Comparison of ENCODE assay signal across 32 cellular contexts in the genomic region with DNA sequence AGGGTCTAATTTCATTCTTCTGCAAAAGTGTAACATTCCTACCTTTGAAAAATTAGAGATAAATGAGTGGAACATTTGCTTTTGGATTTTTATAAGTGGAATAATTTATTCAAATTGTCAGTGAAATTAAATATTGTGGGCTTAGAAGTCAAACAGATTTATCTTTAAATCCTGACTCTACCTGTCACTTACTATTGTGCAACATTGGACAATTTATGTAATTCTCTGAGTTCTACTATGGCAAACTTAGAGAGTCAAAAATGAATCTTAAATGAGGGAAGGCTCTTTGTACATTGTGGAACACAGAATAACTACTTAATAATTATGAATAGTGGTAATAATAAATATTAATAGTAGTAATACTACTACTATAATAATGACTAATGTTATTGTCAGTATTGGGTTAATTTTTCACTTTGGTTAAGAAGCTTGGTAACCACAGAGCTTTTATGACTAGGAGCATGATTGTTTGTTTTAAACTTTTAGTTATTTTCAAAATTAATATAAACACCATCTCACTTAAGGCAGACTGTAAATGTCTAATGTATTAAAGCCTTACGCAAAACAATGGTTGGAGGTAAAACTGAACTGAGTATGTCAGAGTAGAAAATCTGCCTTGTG.
"Had no signal": no experiment of that assay in that cellular context is flagged by ENCODE, and none has a peak within 500 bp of the region (broad histone marks: within the 10 kb centered on the region; RNA-seq: fewer than 3 reads in every experiment).

No MANE protein-coding gene starts in this region.

- DNase-seq: activated CD4-positive, alpha-beta memory T cell treated with anti-CD3 and anti-CD28 coated beads for 36 hours; activated CD4-positive, alpha-beta T cell treated with anti-CD3 and anti-CD28 coated beads, Interleukin-2, amount 10 ng/mL, durations not matched to agents 24 days and 14 days; activated CD4-positive, CD25-positive, alpha-beta regulatory T cell treated with anti-CD3 and anti-CD28 coated beads, Interleukin-2, amount 50 U/mL, for 72 hours; activated CD8-positive, alpha-beta memory T cell treated with anti-CD3 and anti-CD28 coated beads, Interleukin-2, amount 50 U/mL, for 4 hours; activated gamma-delta T cell; activated naive CD4-positive, alpha-beta T cell treated with anti-CD3 and anti-CD28 coated beads, Interleukin-2, amount 10 ng/mL, durations not matched to agents 7 days and 5 days; activated naive CD8-positive, alpha-beta T cell treated with anti-CD3 and anti-CD28 coated beads, Interleukin-2, amount 10 ng/mL, durations not matched to agents 7 days and 5 days; activated T-cell treated with anti-CD3 and anti-CD28 coated beads, Interleukin-2, amount 50 U/mL, for 24 hours; cerebellar nuclear complex; colonic mucosa; effector CD8-positive, alpha-beta T cell; esophagus squamous epithelium; foreskin melanocyte; glutamatergic neuron; islet precursor cell; naive B cell; ovary; retina; sigmoid colon; small intestine; stimulated activated naive B cell treated with anti-CD40 and anti-IgM and Interleukin-4, amounts not matched to agents 10 μg/mL and 1 μg/mL and 100 μg/mL, for 72 hours; tibial artery; upper lobe of right lung had no signal

- H3K36me3 Mint-ChIP-seq: activated CD4-positive, alpha-beta memory T cell treated with anti-CD3 and anti-CD28 coated beads for 36 hours; activated naive CD4-positive, alpha-beta T cell treated with anti-CD3 and anti-CD28 coated beads, Interleukin-2, amount 10 ng/mL, durations not matched to agents 7 days and 5 days; activated naive CD8-positive, alpha-beta T cell treated with anti-CD3 and anti-CD28 coated beads, Interleukin-2, amount 10 ng/mL, durations not matched to agents 7 days and 5 days; brain; mesothelial cell of epicardium; naive B cell; stimulated activated naive B cell treated with anti-CD40 and anti-IgM and Interleukin-4, amounts not matched to agents 10 μg/mL and 1 μg/mL and 100 μg/mL, for 72 hours had no signal

- H2AFZ ChIP-seq: hepatocyte had no signal

- H3K27ac ChIP-seq: cardiac muscle cell, colonic mucosa, epithelial cell of prostate, esophagus squamous epithelium, hepatocyte, ovary, prostate gland, suprapubic skin, upper lobe of right lung had no signal

- H3K27me3 Mint-ChIP-seq: activated CD4-positive, alpha-beta memory T cell treated with anti-CD3 and anti-CD28 coated beads for 36 hours; activated CD4-positive, alpha-beta T cell treated with anti-CD3 and anti-CD28 coated beads, Interleukin-2, amount 10 ng/mL, durations not matched to agents 24 days and 14 days; activated naive CD4-positive, alpha-beta T cell treated with anti-CD3 and anti-CD28 coated beads, Interleukin-2, amount 10 ng/mL, durations not matched to agents 7 days and 5 days; activated naive CD8-positive, alpha-beta T cell treated with anti-CD3 and anti-CD28 coated beads, Interleukin-2, amount 10 ng/mL, durations not matched to agents 7 days and 5 days; activated T-cell treated with anti-CD3 and anti-CD28 coated beads, Interleukin-2, amount 50 U/mL, for 24 hours; naive B cell; stimulated activated naive B cell treated with anti-CD40 and anti-IgM and Interleukin-4, amounts not matched to agents 10 μg/mL and 1 μg/mL and 100 μg/mL, for 72 hours had no signal

- FAIRE-seq: endometrium, small intestine had no signal

- ATAC-seq: stimulated activated naive B cell treated with anti-CD40 and anti-IgM and Interleukin-4, amounts not matched to agents 10 μg/mL and 1 μg/mL and 100 μg/mL, for 72 hours; upper lobe of right lung had no signal

- H3K4me1 Mint-ChIP-seq: activated CD4-positive, alpha-beta T cell treated with anti-CD3 and anti-CD28 coated beads, Interleukin-2, amount 10 ng/mL, durations not matched to agents 24 days and 14 days; activated naive CD4-positive, alpha-beta T cell treated with anti-CD3 and anti-CD28 coated beads, Interleukin-2, amount 10 ng/mL, durations not matched to agents 7 days and 5 days; activated naive CD8-positive, alpha-beta T cell treated with anti-CD3 and anti-CD28 coated beads, Interleukin-2, amount 10 ng/mL, durations not matched to agents 7 days and 5 days; naive B cell; stimulated activated naive B cell treated with anti-CD40 and anti-IgM and Interleukin-4, amounts not matched to agents 10 μg/mL and 1 μg/mL and 100 μg/mL, for 72 hours had no signal

- H3K36me3 ChIP-seq: ascending aorta, cardiac muscle cell, colonic mucosa, esophagus squamous epithelium, ovary, prostate gland, sigmoid colon, suprapubic skin, tibial artery, upper lobe of right lung had no signal

- H3K27me3 ChIP-seq: ascending aorta, cardiac muscle cell, colonic mucosa, esophagus squamous epithelium, hepatocyte, ovary, sigmoid colon, suprapubic skin, tibial artery, upper lobe of right lung had no signal

- H3K4me3 Mint-ChIP-seq: activated CD4-positive, alpha-beta memory T cell treated with anti-CD3 and anti-CD28 coated beads for 36 hours; activated CD4-positive, alpha-beta T cell treated with anti-CD3 and anti-CD28 coated beads, Interleukin-2, amount 10 ng/mL, durations not matched to agents 24 days and 14 days; activated naive CD4-positive, alpha-beta T cell treated with anti-CD3 and anti-CD28 coated beads, Interleukin-2, amount 10 ng/mL, durations not matched to agents 7 days and 5 days; activated naive CD8-positive, alpha-beta T cell treated with anti-CD3 and anti-CD28 coated beads, Interleukin-2, amount 10 ng/mL, durations not matched to agents 7 days and 5 days; activated T-cell treated with anti-CD3 and anti-CD28 coated beads, Interleukin-2, amount 50 U/mL, for 24 hours; brain; mesothelial cell of epicardium; naive B cell; stimulated activated naive B cell treated with anti-CD40 and anti-IgM and Interleukin-4, amounts not matched to agents 10 μg/mL and 1 μg/mL and 100 μg/mL, for 72 hours had no signal

- H3K4me2 ChIP-seq: hepatocyte had no signal

- H3K9me3 Mint-ChIP-seq: activated CD4-positive, alpha-beta memory T cell treated with anti-CD3 and anti-CD28 coated beads for 36 hours; activated CD4-positive, alpha-beta T cell treated with anti-CD3 and anti-CD28 coated beads, Interleukin-2, amount 10 ng/mL, durations not matched to agents 24 days and 14 days; activated naive CD4-positive, alpha-beta T cell treated with anti-CD3 and anti-CD28 coated beads, Interleukin-2, amount 10 ng/mL, durations not matched to agents 7 days and 5 days; activated naive CD8-positive, alpha-beta T cell treated with anti-CD3 and anti-CD28 coated beads, Interleukin-2, amount 10 ng/mL, durations not matched to agents 7 days and 5 days; activated T-cell treated with anti-CD3 and anti-CD28 coated beads, Interleukin-2, amount 50 U/mL, for 24 hours; stimulated activated naive B cell treated with anti-CD40 and anti-IgM and Interleukin-4, amounts not matched to agents 10 μg/mL and 1 μg/mL and 100 μg/mL, for 72 hours had no signal

- H3K27ac Mint-ChIP-seq: activated CD4-positive, alpha-beta memory T cell treated with anti-CD3 and anti-CD28 coated beads for 36 hours; activated CD4-positive, alpha-beta T cell treated with anti-CD3 and anti-CD28 coated beads, Interleukin-2, amount 10 ng/mL, durations not matched to agents 24 days and 14 days; activated naive CD4-positive, alpha-beta T cell treated with anti-CD3 and anti-CD28 coated beads, Interleukin-2, amount 10 ng/mL, durations not matched to agents 7 days and 5 days; activated naive CD8-positive, alpha-beta T cell treated with anti-CD3 and anti-CD28 coated beads, Interleukin-2, amount 10 ng/mL, durations not matched to agents 7 days and 5 days; activated T-cell treated with anti-CD3 and anti-CD28 coated beads, Interleukin-2, amount 50 U/mL, for 24 hours; brain; mesothelial cell of epicardium; naive B cell; stimulated activated naive B cell treated with anti-CD40 and anti-IgM and Interleukin-4, amounts not matched to agents 10 μg/mL and 1 μg/mL and 100 μg/mL, for 72 hours had no signal

- H3K4me3 ChIP-seq: cardiac muscle cell, colonic mucosa, esophagus squamous epithelium, hepatocyte, ovary, prostate gland, sigmoid colon, suprapubic skin, tibial artery, upper lobe of right lung had no signal

- H3K4me1 ChIP-seq: colonic mucosa, esophagus squamous epithelium, prostate gland, suprapubic skin, upper lobe of right lung had no signal

- H3K79me2 ChIP-seq: hepatocyte had no signal
